In genomic region chr1:157312270-157312812, GRCh38 we compare ENCODE assay signal across 1 cellular context.
TF ChIP-seq lines count a peak whose summit lies in the region.

No MANE protein-coding gene starts in this region.

TF ChIP-seq in K562, 482 proteins besides CTCF, POLR2A, EP300 and RAD21 (continued from another document and continues in another):
- no peak for TF ChIP-seq ETV6 (IDR thresholded peaks at IDR 0.05; ENCODE audit: borderline replicate concordance in 1 of 2, low read depth in 2 of 2, low read length in 1 of 2)
- TF ChIP-seq ETV6 (CRISPR knock-in tag; IDR thresholded peaks at IDR 0.05; ENCODE audit: borderline replicate concordance): no peak
- no peak for TF ChIP-seq CHCHD3 (CRISPR knock-in tag; IDR thresholded peaks at IDR 0.05)
- TF ChIP-seq MAZ (CRISPR knock-in tag; conservative IDR thresholded peaks at IDR 0.05 in 1 of 2, IDR thresholded peaks at IDR 0.05 in 1 of 2): no peak
- TF ChIP-seq NONO (IDR thresholded peaks at IDR 0.05; ENCODE audit: low read depth in 2 of 2, low read length in 1 of 2): no peak
- no peak for TF ChIP-seq SAFB (IDR thresholded peaks at IDR 0.05; ENCODE audit: borderline replicate concordance, low read depth, low read length)
- peak in 1 of 3 experiments; percentile 39; a peak in 1 of 6 replicates for TF ChIP-seq ZBTB11 (CRISPR knock-in tag; IDR thresholded peaks at IDR 0.05)
- TF ChIP-seq RERE (CRISPR knock-in tag; IDR thresholded peaks at IDR 0.05; ENCODE audit: borderline replicate concordance): no peak
- 0 out of 2 replicates have a peak, but pooled peaks have one; percentile 46 for TF ChIP-seq MEF2D (tag; conservative IDR thresholded peaks at IDR 0.05; ENCODE audit: low read depth)
- no peak for TF ChIP-seq ZNF140 (CRISPR knock-in tag; IDR thresholded peaks at IDR 0.05)
- 0 out of 2 replicates have a peak, but pooled peaks have one; percentile 2 for TF ChIP-seq CHD2 (IDR thresholded peaks at IDR 0.05; ENCODE audit: low read depth, low read length)
- no peak for TF ChIP-seq ZNF280B (CRISPR knock-in tag; IDR thresholded peaks at IDR 0.05)
- TF ChIP-seq MXI1 (IDR thresholded peaks at IDR 0.05; ENCODE audit: low read depth, low read length): no peak
- TF ChIP-seq HINFP (tag; conservative IDR thresholded peaks at IDR 0.05; ENCODE audit: low read depth): peak; percentile 62
- TF ChIP-seq CBX5 (IDR thresholded peaks at IDR 0.05; ENCODE audit: borderline replicate concordance, low read depth): no peak
- no peak for TF ChIP-seq HDAC3 (IDR thresholded peaks at IDR 0.05; ENCODE audit: borderline replicate concordance, partially characterized antibody)
- TF ChIP-seq THRB (CRISPR knock-in tag; conservative IDR thresholded peaks at IDR 0.05): no peak
- TF ChIP-seq U2AF2 (optimal IDR thresholded peaks at IDR 0.05; ENCODE audit: low read depth, low read length): no peak
- no peak for TF ChIP-seq POLR2B (IDR thresholded peaks at IDR 0.05; ENCODE audit: low read depth, partially characterized antibody)
- no peak for TF ChIP-seq CHD7 (IDR thresholded peaks at IDR 0.05; ENCODE audit: low read depth, low read length)
- TF ChIP-seq ZNF239 (CRISPR knock-in tag; IDR thresholded peaks at IDR 0.05): peak; percentile 66
- no peak for TF ChIP-seq GABPB1 (CRISPR knock-in tag; IDR thresholded peaks at IDR 0.05)
- peak; percentile 63 for TF ChIP-seq CBFA2T3 (IDR thresholded peaks at IDR 0.05)
- TF ChIP-seq NCOA4 (IDR thresholded peaks at IDR 0.05; ENCODE audit: partially characterized antibody): no peak
- TF ChIP-seq ETS2 (tag; IDR thresholded peaks at IDR 0.05; ENCODE audit: borderline replicate concordance, poor library complexity, severe bottlenecking): no peak
- no peak for TF ChIP-seq MBD2 (IDR thresholded peaks at IDR 0.05; ENCODE audit: borderline replicate concordance, low read depth)
- TF ChIP-seq ZFP36 (IDR thresholded peaks at IDR 0.05; ENCODE audit: low read depth, low read length, partially characterized antibody): no peak
- no peak for TF ChIP-seq HNRNPK (IDR thresholded peaks at IDR 0.05; ENCODE audit: low read depth, low read length, poor library complexity, severe bottlenecking)
- no peak for TF ChIP-seq MEF2A (IDR thresholded peaks at IDR 0.05; ENCODE audit: control insufficient read depth, low read depth, low read length)
- no peak for TF ChIP-seq TCF15 (CRISPR knock-in tag; IDR thresholded peaks at IDR 0.05)
